17 cellular contexts compared by ENCODE assay signal in genomic region chr10:59033622-59034021, GRCh38.
"Had no signal": no experiment of that assay in that cellular context is flagged by ENCODE, and none has a peak within 500 bp of the region (broad histone marks: within the 10 kb centered on the region; RNA-seq: fewer than 3 reads in every experiment).

No MANE protein-coding gene starts in this region.

- H3K27ac ChIP-seq: cardiac muscle cell, dorsolateral prefrontal cortex, lower lobe of right lung, psoas muscle, sigmoid colon, spleen had no signal

- H3K4me3 ChIP-seq: cardiac muscle cell, dorsolateral prefrontal cortex, lower lobe of right lung, psoas muscle, sigmoid colon, spleen had no signal

- H3K9me3 ChIP-seq: lower lobe of right lung, psoas muscle, sigmoid colon had no signal

- H3K27me3 ChIP-seq: cardiac muscle cell, dorsolateral prefrontal cortex, sigmoid colon, spleen had no signal

- H3K4me1 Mint-ChIP-seq: activated naive CD8-positive, alpha-beta T cell treated with anti-CD3 and anti-CD28 coated beads, Interleukin-2, amount 10 ng/mL, durations not matched to agents 7 days and 5 days; endodermal cell; stimulated activated naive CD8-positive, alpha-beta T cell treated with anti-CD3 and anti-CD28 coated beads, Interleukin-15, amount 100 ng/mL, for 72 hours; WTC11 had no signal

- H3K27ac Mint-ChIP-seq: activated CD8-positive, alpha-beta T cell treated with anti-CD3 and anti-CD28 coated beads for 36 hours; activated naive CD8-positive, alpha-beta T cell treated with anti-CD3 and anti-CD28 coated beads, Interleukin-2, amount 10 ng/mL, durations not matched to agents 7 days and 5 days; endodermal cell; stimulated activated naive CD8-positive, alpha-beta T cell treated with anti-CD3 and anti-CD28 coated beads, Interleukin-15, amount 100 ng/mL, for 72 hours; type B pancreatic cell; WTC11 had no signal

- H3K9me3 Mint-ChIP-seq: endodermal cell had no signal

- H3K36me3 ChIP-seq: cardiac muscle cell, lower lobe of right lung, sigmoid colon, spleen had no signal

- H3K4me1 ChIP-seq: lower lobe of right lung, psoas muscle, sigmoid colon, spleen had no signal

- H3K36me3 Mint-ChIP-seq: activated naive CD8-positive, alpha-beta T cell treated with anti-CD3 and anti-CD28 coated beads, Interleukin-2, amount 10 ng/mL, durations not matched to agents 7 days and 5 days; type B pancreatic cell; WTC11 had no signal

- DNase-seq: activated CD4-positive, alpha-beta T cell treated with anti-CD3 and anti-CD28 coated beads for 4 hours; activated CD8-positive, alpha-beta T cell treated with anti-CD3 and anti-CD28 coated beads for 36 hours; activated effector memory CD4-positive, alpha-beta T cell treated with anti-CD3 and anti-CD28 coated beads, Interleukin-2, amount 50 U/mL, for 16 hours; activated naive CD8-positive, alpha-beta T cell treated with anti-CD3 and anti-CD28 coated beads, Interleukin-2, amount 10 ng/mL, durations not matched to agents 7 days and 5 days; activated T-cell treated with anti-CD3 and anti-CD28 coated beads, Interleukin-2, amount 50 U/mL, for 4 hours; dorsolateral prefrontal cortex; endodermal cell; lower lobe of right lung; midbrain; psoas muscle; sigmoid colon; spleen; stimulated activated naive CD8-positive, alpha-beta T cell treated with anti-CD3 and anti-CD28 coated beads, Interleukin-15, amount 100 ng/mL, for 72 hours; T-helper 2 cell had no signal

- H3K4me3 Mint-ChIP-seq: activated CD8-positive, alpha-beta T cell treated with anti-CD3 and anti-CD28 coated beads for 36 hours; activated naive CD8-positive, alpha-beta T cell treated with anti-CD3 and anti-CD28 coated beads, Interleukin-2, amount 10 ng/mL, durations not matched to agents 7 days and 5 days; activated T-cell treated with anti-CD3 and anti-CD28 coated beads, Interleukin-2, amount 50 U/mL, for 4 hours; endodermal cell; stimulated activated naive CD8-positive, alpha-beta T cell treated with anti-CD3 and anti-CD28 coated beads, Interleukin-15, amount 100 ng/mL, for 72 hours; type B pancreatic cell; WTC11 had no signal

- H3K27me3 Mint-ChIP-seq: activated CD8-positive, alpha-beta T cell treated with anti-CD3 and anti-CD28 coated beads for 36 hours; activated naive CD8-positive, alpha-beta T cell treated with anti-CD3 and anti-CD28 coated beads, Interleukin-2, amount 10 ng/mL, durations not matched to agents 7 days and 5 days; stimulated activated naive CD8-positive, alpha-beta T cell treated with anti-CD3 and anti-CD28 coated beads, Interleukin-15, amount 100 ng/mL, for 72 hours; type B pancreatic cell had no signal
